In genomic region chr13:23777571-23777870, GRCh38 we compare ENCODE assay signal across 14 cellular contexts.
DNase-seq lines count a peak whose midpoint lies in the region; ATAC-seq and TF ChIP-seq lines count a peak whose summit lies in the region.
"Had no signal": no experiment of that assay in that cellular context is flagged by ENCODE, and none has a peak within 500 bp of the region (broad histone marks: within the 10 kb centered on the region; RNA-seq: fewer than 3 reads in every experiment).

No MANE protein-coding gene starts in this region.

- no peaks in the 10 kb centered on the region for H3K27me3 ChIP-seq in right atrium auricular region

- no peaks in the 10 kb centered on the region for H3K9me3 ChIP-seq in right atrium auricular region

- H3K4me1 ChIP-seq in right atrium auricular region, result no peaks in the 10 kb centered on the region

- TF ChIP-seq CTCF in right atrium auricular region (IDR thresholded peaks at IDR 0.05), result no peak

- intact Hi-C loops in posterior vena cava (cut with DNase I), result no loop called here

- H3K4me3 ChIP-seq in right atrium auricular region, result no peak overlapping the region

- H3K27ac ChIP-seq in right atrium auricular region, result no peak overlapping the region

- ATAC-seq in GM18511 (IDR thresholded peaks at IDR 0.05; ENCODE audit: unreplicated experiment), result peak; percentile 30
- peak; percentile 11 for ATAC-seq in GM21360 (IDR thresholded peaks at IDR 0.05; ENCODE audit: unreplicated experiment)
- peak; percentile 38 for ATAC-seq in HG02938 (IDR thresholded peaks at IDR 0.05; ENCODE audit: unreplicated experiment)
- ATAC-seq in HG03521 (IDR thresholded peaks at IDR 0.05; ENCODE audit: unreplicated experiment), result peak; percentile 25
- ATAC-seq in SK-N-SH treated with all-trans-retinoic acid at 6 μM for 48 hours, result no peak
- ATAC-seq: HCT116 had no signal

- DNase-seq in posterior vena cava (ENCODE audit: low spot score), result no peak
- no peak for DNase-seq in activated CD8-positive, alpha-beta memory T cell treated with anti-CD3 and anti-CD28 coated beads, Interleukin-2, amount 50 U/mL, for 4 hours
- DNase-seq in right atrium auricular region (ENCODE audit: low spot score), result no peak
- DNase-seq: ACHN; activated CD8-positive, alpha-beta memory T cell treated with anti-CD3 and anti-CD28 coated beads, Interleukin-2, amount 50 U/mL, for 48 hours; NCI-H1436 treated with DMSO at 0.1 percent for 48 hours; NCI-H526; Right ventricle myocardium superior had no signal

- no peaks in the 10 kb centered on the region for H3K36me3 ChIP-seq in right atrium auricular region

TF ChIP-seq in SK-N-SH treated with all-trans-retinoic acid at 6 μM for 48 hours, 23 proteins besides CTCF, POLR2A, EP300 and RAD21:
- no peak for TF ChIP-seq CSRNP3 (CRISPR knock-in tag; IDR thresholded peaks at IDR 0.05)
- TF ChIP-seq ZFP30 (CRISPR knock-in tag; IDR thresholded peaks at IDR 0.05), result no peak
- TF ChIP-seq OSR1 (CRISPR knock-in tag; IDR thresholded peaks at IDR 0.05), result no peak
